Comparison of ENCODE assay signal across 8 cellular contexts in genomic region chr22:30606455-30607299, GRCh38. TPM values are rescaled to one million over a fixed set of nuclear protein-coding genes. Genes with fewer than 3 reads are reported as not detected.
DNase-seq lines count a peak whose midpoint lies in the region; ATAC-seq, FAIRE-seq and TF ChIP-seq lines count a peak whose summit lies in the region.

Gene TCN2 (plus strand): TSS chr22:30607174. CDS start chr22:30607332, 158 bp downstream.

- H3K4me3 ChIP-seq in PC-9 (peak within 1 kb of the TSS; percentile 46; the same call in 1 of the 2 replicates), astrocyte (ENCODE audit: insufficient read depth, low read depth, low read length) (peak within 1 kb of the TSS; percentile 67), left ventricle myocardium inferior (peak within 1 kb of the TSS; percentile 79), pancreas (peak within 1 kb of the TSS; percentile 19 to 63 (median 42))

- BruUV-seq in PC-9 (replicated peaks; lab: Mats Ljungman, UMichigan) = no TSS peak

- H3F3A ChIP-seq in PC-9 (ENCODE audit: insufficient read depth, low read depth) = peaks cover 20% of the 10 kb centered on the region

- TF ChIP-seq CTCF in PC-9 (conservative IDR thresholded peaks at IDR 0.05) (no peak), astrocyte (IDR thresholded peaks at IDR 0.05; ENCODE audit: insufficient read depth, low read depth, low read length) (no peak), left ventricle myocardium inferior (IDR thresholded peaks at IDR 0.05; ENCODE audit: borderline replicate concordance) (peak; percentile 18), pancreas (IDR thresholded peaks at IDR 0.05) (no peak)

- no peak within 1 kb of the TSS for H3K27ac ChIP-seq in PC-9
- H3K27ac ChIP-seq in astrocyte (ENCODE audit: low read depth, low read length) = peak within 1 kb of the TSS; percentile 67
- peak within 1 kb of the TSS; percentile 88 for H3K27ac ChIP-seq in left ventricle myocardium inferior (replicated peaks)
- H3K27ac ChIP-seq in pancreas = peak within 1 kb of the TSS; percentile 35 to 78 (median 54)

- peaks cover 31% of the 10 kb centered on the region for H3K4me1 Mint-ChIP-seq in astrocyte (ENCODE audit: low read depth, unreplicated experiment)

- H3K79me2 ChIP-seq in PC-9 (ENCODE audit: low read depth) (no peaks in the 10 kb centered on the region), astrocyte (ENCODE audit: insufficient read depth, low read length) (no peaks in the 10 kb centered on the region)

- H3K4me1 ChIP-seq in PC-9 (replicated peaks; ENCODE audit: insufficient read depth) = peaks cover 34% of the 10 kb centered on the region
- peaks cover 24% of the 10 kb centered on the region for H3K4me1 ChIP-seq in astrocyte (ENCODE audit: insufficient read depth, low read length)
- H3K4me1 ChIP-seq in left ventricle myocardium inferior = peaks cover 54% of the 10 kb centered on the region
- H3K4me1 ChIP-seq in pancreas = peaks cover 0 to 17% (median 10%) of the 10 kb centered on the region in 3 donors

- DNase-seq in GM03348 (ENCODE audit: low spot score) (peak; percentile 81), HK-2 (ENCODE audit: unreplicated experiment) (peak; percentile 83), PC-9 (peak in 1 of 2 experiments; percentile 53), astrocyte (ENCODE audit: low read depth) (peak; percentile 77), left ventricle myocardium inferior (peak; percentile 70), pancreas (peak; percentile 63 to 84 (median 72)), cerebellar nuclear complex (lab: John Stamatoyannopoulos, UW) (no peak)

- no peaks in the 10 kb centered on the region for H3K36me3 ChIP-seq in PC-9 (ENCODE audit: low read depth)
- no peaks in the 10 kb centered on the region for H3K36me3 ChIP-seq in astrocyte (ENCODE audit: insufficient read depth, low read length)
- peaks cover 10% of the 10 kb centered on the region for H3K36me3 ChIP-seq in left ventricle myocardium inferior
- no peaks in the 10 kb centered on the region for H3K36me3 ChIP-seq in pancreas

- POLR2A ChIA-PET in PC-9 (lab: Charles Lee; ENCODE audit: unreplicated experiment) = interaction anchor here (0.6 to 1.5 kb wide), 4 partner anchors 87 to 1182 kb away, joined by 4 to 22 read pairs (median 6); no protein-coding TSS in a partner anchor

- peak within 1 kb of the TSS; percentile 78 for H3K4me3 Mint-ChIP-seq in astrocyte (ENCODE audit: unreplicated experiment)

- CTCF ChIA-PET in PC-9 (lab: Charles Lee) = interaction anchor here (0.6 to 0.9 kb wide), 8 partner anchors 13 to 1721 kb away, joined by 3 to 14 read pairs (median 6); no protein-coding TSS in a partner anchor

- H4K20me1 ChIP-seq in PC-9 (ENCODE audit: insufficient read depth) = no peaks in the 10 kb centered on the region
- no peaks in the 10 kb centered on the region for H4K20me1 ChIP-seq in astrocyte (ENCODE audit: insufficient read depth, low read length)

- intact Hi-C loops in PC-9 (cut with micrococcal nuclease; ENCODE audit: unreplicated experiment) = loop anchor here (10.0 kb wide), 2 partner anchors 182 to 342 kb away; partner anchors contain the start of genes MTFP1 and OSM
- intact Hi-C loops in left ventricle myocardium inferior (cut with micrococcal nuclease) = no loop called here
- intact Hi-C loops in pancreas (cut with DNase I) = loop anchor here in 1 of 3 donors (10.0 kb wide), 1 partner anchor 162 kb away; no protein-coding TSS in a partner anchor

- peak within 1 kb of the TSS; percentile 81 for H3K9ac ChIP-seq in astrocyte (ENCODE audit: low read length)

- no peaks in the 10 kb centered on the region for H3K36me3 Mint-ChIP-seq in astrocyte (ENCODE audit: low read depth, unreplicated experiment)

- H2AFZ ChIP-seq in PC-9 (peak within 1 kb of the TSS; percentile 63; the same call in 1 of the 2 replicates), astrocyte (ENCODE audit: low read depth, low read length) (peak within 1 kb of the TSS; percentile 99)

- H3K4me2 ChIP-seq in PC-9 (peak within 1 kb of the TSS; percentile 60), astrocyte (ENCODE audit: low read length) (peak within 1 kb of the TSS; percentile 100)

- no peaks in the 10 kb centered on the region for H3K27me3 Mint-ChIP-seq in astrocyte (ENCODE audit: low read depth, unreplicated experiment)

- H3K9me3 ChIP-seq in PC-9 (ENCODE audit: insufficient read depth, low read depth) (no peaks in the 10 kb centered on the region), astrocyte (ENCODE audit: insufficient read depth, low read depth, low read length) (no peaks in the 10 kb centered on the region), left ventricle myocardium inferior (replicated peaks) (no peaks in the 10 kb centered on the region), pancreas (no peaks in the 10 kb centered on the region)

- H3K27ac Mint-ChIP-seq in astrocyte (ENCODE audit: unreplicated experiment) = peak within 1 kb of the TSS; percentile 84

- H3K9me3 Mint-ChIP-seq in astrocyte (ENCODE audit: unreplicated experiment) = no peaks in the 10 kb centered on the region

- 1% methylated on average over 24 of the region's 24 CpGs for WGBS in pancreas, 2 donors

- ATAC-seq in pancreas = peak; percentile 82 to 87 (median 86)
- no peak for ATAC-seq in HG02571 (IDR thresholded peaks at IDR 0.05; ENCODE audit: unreplicated experiment)

- H3K27me3 ChIP-seq in PC-9 (ENCODE audit: insufficient read depth, low read depth) = no peaks in the 10 kb centered on the region
- no peaks in the 10 kb centered on the region for H3K27me3 ChIP-seq in astrocyte (ENCODE audit: insufficient read depth, low read length)
- no peaks in the 10 kb centered on the region for H3K27me3 ChIP-seq in left ventricle myocardium inferior (ENCODE audit: low read depth)
- H3K27me3 ChIP-seq in pancreas = no peaks in the 10 kb centered on the region

- no peaks in the 10 kb centered on the region for H3K9me2 ChIP-seq in PC-9 (ENCODE audit: insufficient read depth)

- FAIRE-seq in astrocyte (lab: Jason Lieb, UNC) (no peak), pancreas (lab: Jason Lieb, UNC) (no peak)

RNA-seq across cellular contexts. Expression of gene TCN2, which starts in this region (rescaled TPM):
- total RNA-seq in PC-9 (2021) (11.5 and 12.9 TPM in 2 replicates), astrocyte (2.7 and 3.8 TPM in 2 replicates), left ventricle myocardium inferior (14.1 TPM), pancreas (10 to 100 TPM in 1 of 6 donors, 1 to 10 TPM in 5; 3.6 to 10.0 (median 5.9) TPM)
- 1 to 10 TPM; 5.4 to 6.8 TPM for polyA plus RNA-seq in pancreas

Comparison
In these comparisons a context has a peak if more than half of its experiments do, and no peak if none do; other contexts are left out.
1. DNase-seq: peak in GM03348 (single experiment), HK-2 (single experiment), astrocyte (single experiment), left ventricle myocardium inferior (single experiment) and pancreas (6 of 6); none in cerebellar nuclear complex (0 of 2).
2. Peak in every context shown above with its lines, with median percentiles within 50 percentile points of each other: H3K4me3 ChIP-seq.